In genomic region chr22:50461536-50461935, GRCh38 we compare ENCODE assay signal across 9 cellular contexts. TPM values are rescaled to one million over a fixed set of nuclear protein-coding genes. Genes with fewer than 3 reads are reported as not detected.
"Had no signal": no experiment of that assay in that cellular context is flagged by ENCODE, and none has a peak within 500 bp of the region (broad histone marks: within the 10 kb centered on the region; RNA-seq: fewer than 3 reads in every experiment).

No MANE protein-coding gene starts in this region.

- H3K9me3 Mint-ChIP-seq: GM23338, H9, HFFc6 had no signal

- H3K4me3 Mint-ChIP-seq: GM23338, H9, HFFc6 had no signal

- H3K4me3 ChIP-seq: GM23248, GM23338, HAP-1 had no signal

- H3K9ac ChIP-seq: GM23248 had no signal

- H3K27ac ChIP-seq: GM23248 had no signal

- H2AFZ ChIP-seq: GM23248, GM23338 had no signal

- H3K4me1 Mint-ChIP-seq: GM23338, H9 had no signal

- H3K27ac Mint-ChIP-seq: GM23338, H9, HFFc6 had no signal

- H3K4me2 ChIP-seq: GM23338 had no signal

- DNase-seq: GM23248, GOT3, H7, H9, HCEC 1CT, HFFc6 had no signal

- H3K4me1 ChIP-seq: HAP-1 had no signal

- H3K9me3 ChIP-seq: HAP-1 had no signal

- ATAC-seq: GM23338 had no signal

RNA-seq across cellular contexts. Expression of gene MIOX, which starts 25.1 kb away (rescaled TPM):
- total RNA-seq: GM23248, GM23338, H4, H7, HFFc6 had no signal
- polyA plus RNA-seq: GM23338 had no signal
